Comparison of ENCODE assay signal across 28 cellular contexts in the genomic region with DNA sequence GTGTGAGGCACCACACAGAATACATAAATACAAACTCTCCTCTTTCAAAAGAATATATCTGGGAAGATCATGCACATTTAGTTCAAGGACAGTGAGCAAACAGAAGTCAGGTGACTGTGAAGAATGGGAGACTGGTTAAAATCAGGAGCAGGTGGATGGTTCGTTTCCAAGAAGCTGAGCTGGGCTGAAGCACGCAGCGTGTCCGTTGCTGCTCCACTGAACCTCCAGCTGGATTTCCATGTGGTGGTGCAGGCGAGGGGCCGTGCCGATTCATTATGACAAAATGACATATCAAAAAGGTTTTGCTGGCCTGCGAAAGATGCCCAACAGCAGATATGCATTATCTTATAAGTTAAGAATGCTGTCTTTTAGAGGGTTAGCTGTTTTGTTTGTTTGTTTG.
DNase-seq lines count a peak whose midpoint lies in the region; ATAC-seq, FAIRE-seq and TF ChIP-seq lines count a peak whose summit lies in the region.
"Had no signal": no experiment of that assay in that cellular context is flagged by ENCODE, and none has a peak within 500 bp of the region (broad histone marks: within the 10 kb centered on the region; RNA-seq: fewer than 3 reads in every experiment).

No MANE protein-coding gene starts in this region.

- H3K4me1 ChIP-seq in right lobe of liver: no peaks in the 10 kb centered on the region
- H3K4me1 ChIP-seq: Peyer's patch, SJCRH30, vagina had no signal

- TF ChIP-seq CTCF in glutamatergic neuron (IDR thresholded peaks at IDR 0.05; ENCODE audit: partially characterized antibody, unreplicated experiment): no peak
- TF ChIP-seq CTCF in right lobe of liver (IDR thresholded peaks at IDR 0.05): no peak

- 51% methylated on average over 5 of the region's 8 CpGs for WGBS in right lobe of liver (ENCODE audit: insufficient coverage, low coverage, low lambda C conversion rate, missing lambda C conversion rate)

- H3K27ac ChIP-seq in right lobe of liver: no peak overlapping the region
- H3K27ac ChIP-seq: dorsolateral prefrontal cortex, Peyer's patch, SJCRH30, skin epidermis, thoracic aorta, vagina had no signal

- no peak for FAIRE-seq in RCC 7860 (lab: Jason Lieb, UNC)

- peaks cover 9% of the 10 kb centered on the region for H3K9me3 Mint-ChIP-seq in glutamatergic neuron (ENCODE audit: unreplicated experiment)
- H3K9me3 Mint-ChIP-seq: activated T-cell treated with anti-CD3 and anti-CD28 coated beads, Interleukin-2, amount 50 U/mL, for 72 hours; CD4-positive, alpha-beta memory T cell; central memory CD8-positive, alpha-beta T cell; nephron; stimulated activated naive CD8-positive, alpha-beta T cell treated with anti-CD3 and anti-CD28 coated beads, Interleukin-15, Interleukin-2, amounts not matched to agents 100 ng/mL and 50 ng/mL, for 24 hours; T-cell had no signal

- no peaks in the 10 kb centered on the region for H3K9me3 ChIP-seq in right lobe of liver
- H3K9me3 ChIP-seq: MG63, mucosa of descending colon, Peyer's patch, SJCRH30, thoracic aorta, vagina had no signal

- peaks cover 29% of the 10 kb centered on the region for H3K4me1 Mint-ChIP-seq in glutamatergic neuron (ENCODE audit: low read depth, unreplicated experiment)
- H3K4me1 Mint-ChIP-seq: nephron, T-cell had no signal

- no peak overlapping the region for H3K4me3 Mint-ChIP-seq in glutamatergic neuron (ENCODE audit: unreplicated experiment)
- H3K4me3 Mint-ChIP-seq: activated T-cell treated with anti-CD3 and anti-CD28 coated beads, Interleukin-2, amount 50 U/mL, for 72 hours; CD4-positive, alpha-beta memory T cell; central memory CD8-positive, alpha-beta T cell; nephron; stimulated activated naive CD8-positive, alpha-beta T cell treated with anti-CD3 and anti-CD28 coated beads, Interleukin-15, Interleukin-2, amounts not matched to agents 100 ng/mL and 50 ng/mL, for 24 hours; T-cell had no signal

- no peak overlapping the region for H3K4me3 ChIP-seq in right lobe of liver
- H3K4me3 ChIP-seq: dorsolateral prefrontal cortex, MG63, mucosa of descending colon, Peyer's patch, SJCRH30, skin epidermis, thoracic aorta, vagina had no signal

- no peaks in the 10 kb centered on the region for H3K36me3 ChIP-seq in right lobe of liver
- H3K36me3 ChIP-seq: MG63, Peyer's patch, SJCRH30, thoracic aorta, vagina had no signal

- H3K36me3 Mint-ChIP-seq in glutamatergic neuron (ENCODE audit: unreplicated experiment): no peaks in the 10 kb centered on the region
- H3K36me3 Mint-ChIP-seq: CD4-positive, alpha-beta memory T cell; T-cell had no signal

- intact Hi-C loops in right lobe of liver (cut with DNase I): no loop called here

- no peak for TF ChIP-seq POLR2A in right lobe of liver (IDR thresholded peaks at IDR 0.05)

- DNase-seq in NCI-H524 (lab: John Stamatoyannopoulos, UW): peak; percentile 58 to 76
- no peak for DNase-seq in NCI-H524 treated with DMSO at 0.1 percent for 48 hours (lab: John Stamatoyannopoulos, UW)
- DNase-seq in NCI-H187 (lab: John Stamatoyannopoulos, UW): peak; percentile 40 to 53
- DNase-seq in NCI-H345 treated with DMSO at 0.1 percent for 48 hours (lab: John Stamatoyannopoulos, UW; ENCODE audit: unreplicated experiment): peak; percentile 72
- DNase-seq in glutamatergic neuron: no peak
- no peak for DNase-seq in RCC 7860 (ENCODE audit: low spot score)
- no peak for DNase-seq in NCI-H226
- DNase-seq in right lobe of liver: no peak
- DNase-seq: activated CD4-positive, alpha-beta T cell treated with anti-CD3 and anti-CD28 coated beads, Interleukin-2, amount 50 U/mL, for 4 hours; activated naive CD4-positive, alpha-beta T cell treated with Interleukin-2 at 50 U/mL for 16 hours; activated T-cell treated with anti-CD3 and anti-CD28 coated beads, Interleukin-2, amount 50 U/mL, for 72 hours; AML-193; CD4-positive, alpha-beta memory T cell; DMS 273 treated with DMSO at 0.1 percent for 48 hours; GDM1; MG63; mucosa of descending colon; NCI-H1930; Peyer's patch; SJCRH30; T-cell had no signal

- peaks cover 2% of the 10 kb centered on the region for H3K27me3 Mint-ChIP-seq in glutamatergic neuron (ENCODE audit: unreplicated experiment)

- no peak for ATAC-seq in right lobe of liver
- ATAC-seq: activated T-cell treated with anti-CD3 and anti-CD28 coated beads, Interleukin-2, amount 50 U/mL, for 72 hours; mucosa of descending colon; T-cell had no signal

- H3K27ac Mint-ChIP-seq in glutamatergic neuron (ENCODE audit: unreplicated experiment): peak overlapping the region; percentile 44
- H3K27ac Mint-ChIP-seq: activated T-cell treated with anti-CD3 and anti-CD28 coated beads, Interleukin-2, amount 50 U/mL, for 72 hours; CD4-positive, alpha-beta memory T cell; nephron; stimulated activated naive CD8-positive, alpha-beta T cell treated with anti-CD3 and anti-CD28 coated beads, Interleukin-15, Interleukin-2, amounts not matched to agents 100 ng/mL and 50 ng/mL, for 24 hours; T-cell had no signal

- no peaks in the 10 kb centered on the region for H3K27me3 ChIP-seq in right lobe of liver
- H3K27me3 ChIP-seq: Peyer's patch, vagina had no signal

Comparison
In these comparisons a context has a peak if more than half of its experiments do, and no peak if none do; other contexts are left out.
1. DNase-seq: peak in NCI-H524 (2 of 2), NCI-H187 (2 of 2) and NCI-H345 treated with DMSO at 0.1 percent for 48 hours (single experiment); none in NCI-H524 treated with DMSO at 0.1 percent for 48 hours (single experiment), glutamatergic neuron (single experiment), RCC 7860 (single experiment), NCI-H226 (single experiment) and right lobe of liver (0 of 3).